In the genomic region with DNA sequence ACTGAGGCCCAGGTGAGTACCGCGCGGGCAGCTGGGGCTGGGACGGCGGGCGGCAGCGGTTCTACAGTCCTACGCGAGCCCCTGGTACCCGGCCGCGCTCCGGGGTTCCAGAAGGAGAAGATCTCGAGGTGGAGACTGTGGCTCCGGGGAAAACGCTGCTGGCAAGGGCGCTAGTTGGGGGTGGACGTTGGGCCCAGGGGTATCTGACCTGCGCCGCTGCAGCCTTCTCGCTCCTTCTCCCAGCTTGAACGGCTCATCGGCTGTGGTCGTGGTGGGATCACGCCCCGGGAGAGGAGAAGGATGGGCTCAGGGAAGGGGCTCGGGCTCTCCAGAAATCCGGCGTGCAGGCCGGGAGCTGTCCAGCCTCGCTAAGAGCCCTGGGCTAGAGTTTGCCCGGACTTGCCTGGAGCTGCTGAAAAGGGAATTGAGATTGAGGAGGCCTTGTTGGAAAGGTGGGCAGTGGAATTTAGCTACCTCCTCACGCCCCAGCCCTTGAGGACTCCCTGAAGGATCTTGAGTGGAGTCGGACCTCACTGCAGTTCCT, we compare ENCODE assay signal across 8 cellular contexts. TPM values are rescaled to one million over a fixed set of nuclear protein-coding genes. Genes with fewer than 3 reads are reported as not detected.
DNase-seq lines count a peak whose midpoint lies in the region; ATAC-seq and TF ChIP-seq lines count a peak whose summit lies in the region.

No MANE protein-coding gene starts in this region.

- H3K4me3 Mint-ChIP-seq in stimulated activated naive CD8-positive, alpha-beta T cell treated with anti-CD3 and anti-CD28 coated beads, Interleukin-15, Interleukin-2, amounts not matched to agents 100 ng/mL and 50 ng/mL, for 24 hours: peak overlapping the region; percentile 66
- peak overlapping the region; percentile 88 for H3K4me3 Mint-ChIP-seq in memory B cell

- no peaks in the 10 kb centered on the region for H3K9me3 ChIP-seq in mammary epithelial cell (replicated peaks; ENCODE audit: insufficient read depth, low read length)

- H3K4me2 ChIP-seq in mammary epithelial cell (ENCODE audit: insufficient read depth, low read depth, low read length): peak overlapping the region; percentile 98

- CTCF ChIA-PET in mammary epithelial cell (lab: Charles Lee; ENCODE audit: low non-redundant PET): no interaction called here

- peak overlapping the region; percentile 70 to 87 (median 78) for H3K4me3 ChIP-seq in mammary epithelial cell (replicated peaks in 1 of 3; ENCODE audit: insufficient read depth in 1 of 3, low read depth in 2 of 3, low read length in 3 of 3)

- no peak for TF ChIP-seq CTCF in mammary epithelial cell (conservative IDR thresholded peaks at IDR 0.05 in 1 of 2, IDR thresholded peaks at IDR 0.05 in 1 of 2; ENCODE audit: extremely low read depth in 1 of 2, insufficient read depth in 1 of 2, low read depth in 1 of 2, low read length in 2 of 2)

- no peak for ATAC-seq in stimulated activated naive CD8-positive, alpha-beta T cell treated with anti-CD3 and anti-CD28 coated beads, Interleukin-15, Interleukin-2, amounts not matched to agents 100 U/mL and 50 U/mL, for 24 hours
- ATAC-seq in memory B cell (ENCODE audit: low read depth): no peak
- ATAC-seq in HG03378 (IDR thresholded peaks at IDR 0.05; ENCODE audit: unreplicated experiment): no peak
- ATAC-seq in HG02571 (IDR thresholded peaks at IDR 0.05; ENCODE audit: unreplicated experiment): no peak

- no TSS peak for BruUV-seq in mammary epithelial cell (replicated peaks; lab: Mats Ljungman, UMichigan)

- H3K36me3 Mint-ChIP-seq in stimulated activated naive CD8-positive, alpha-beta T cell treated with anti-CD3 and anti-CD28 coated beads, Interleukin-15, Interleukin-2, amounts not matched to agents 100 ng/mL and 50 ng/mL, for 24 hours (ENCODE audit: low read depth): no peaks in the 10 kb centered on the region
- H3K36me3 Mint-ChIP-seq in memory B cell: no peaks in the 10 kb centered on the region

- no peak for DNase-seq in stimulated activated naive CD8-positive, alpha-beta T cell treated with anti-CD3 and anti-CD28 coated beads, Interleukin-15, Interleukin-2, amounts not matched to agents 100 U/mL and 50 U/mL, for 24 hours
- peak; percentile 66 for DNase-seq in mammary epithelial cell
- DNase-seq in memory B cell (ENCODE audit: low spot score in 2 of 2): no peak
- DNase-seq in NCI-H345 treated with DMSO at 0.1 percent for 48 hours (lab: John Stamatoyannopoulos, UW; ENCODE audit: unreplicated experiment): no peak
- DNase-seq in stimulated activated CD4-positive, alpha-beta T cell treated with anti-CD3 and anti-CD28 coated beads, Interleukin-4, amount 100 ng/mL, for 24 hours: no peak

- no peaks in the 10 kb centered on the region for H4K20me1 ChIP-seq in mammary epithelial cell (ENCODE audit: insufficient read depth, low read length)

- intact Hi-C loops in mammary epithelial cell (cut with micrococcal nuclease): loop anchor here (1.0 to 5.0 kb wide), 6 partner anchors 17 to 540 kb away; no protein-coding TSS in a partner anchor

- H3K4me1 ChIP-seq in mammary epithelial cell (ENCODE audit: insufficient read depth, low read length): peaks cover 20% of the 10 kb centered on the region

- H3K36me3 ChIP-seq in mammary epithelial cell (ENCODE audit: insufficient read depth, low read length): no peaks in the 10 kb centered on the region

- peak overlapping the region; percentile 94 for H2AFZ ChIP-seq in mammary epithelial cell (ENCODE audit: low read depth, low read length)

- dilution Hi-C loops in mammary epithelial cell (cut with HindIII; ENCODE audit: low sequenced_read_pairs): no loop called here

- H3K27ac Mint-ChIP-seq in stimulated activated naive CD8-positive, alpha-beta T cell treated with anti-CD3 and anti-CD28 coated beads, Interleukin-15, Interleukin-2, amounts not matched to agents 100 ng/mL and 50 ng/mL, for 24 hours: no peak overlapping the region
- no peak overlapping the region for H3K27ac Mint-ChIP-seq in memory B cell

- 25% methylated on average over 8 of the region's 34 CpGs for WGBS in mammary epithelial cell (ENCODE audit: low coverage, missing lambda C conversion rate)

- peaks cover 11% of the 10 kb centered on the region for H3K27me3 ChIP-seq in mammary epithelial cell (ENCODE audit: insufficient read depth, low read length)

- H3K27ac ChIP-seq in mammary epithelial cell (ENCODE audit: insufficient read depth, low read depth, low read length): no peak overlapping the region

- H3K27me3 Mint-ChIP-seq in stimulated activated naive CD8-positive, alpha-beta T cell treated with anti-CD3 and anti-CD28 coated beads, Interleukin-15, Interleukin-2, amounts not matched to agents 100 ng/mL and 50 ng/mL, for 24 hours: peaks cover 48% of the 10 kb centered on the region
- peaks cover 10% of the 10 kb centered on the region for H3K27me3 Mint-ChIP-seq in memory B cell

- peaks cover 19% of the 10 kb centered on the region for H3K79me2 ChIP-seq in mammary epithelial cell (ENCODE audit: insufficient read depth, low read length)

- in situ Hi-C loops in mammary epithelial cell (cut with MboI; ENCODE audit: low sequenced_read_pairs in 2 of 2): loop anchor here in 1 of 2 donors (25.0 kb wide), 1 partner anchor 540 kb away; no protein-coding TSS in a partner anchor

- H3K9ac ChIP-seq in mammary epithelial cell (ENCODE audit: insufficient read depth, low read length): no peak overlapping the region

- peaks cover 18% of the 10 kb centered on the region for H3K4me1 Mint-ChIP-seq in stimulated activated naive CD8-positive, alpha-beta T cell treated with anti-CD3 and anti-CD28 coated beads, Interleukin-15, Interleukin-2, amounts not matched to agents 100 ng/mL and 50 ng/mL, for 24 hours (ENCODE audit: low read depth)
- peaks cover 16% of the 10 kb centered on the region for H3K4me1 Mint-ChIP-seq in memory B cell

- H3K9me3 Mint-ChIP-seq in stimulated activated naive CD8-positive, alpha-beta T cell treated with anti-CD3 and anti-CD28 coated beads, Interleukin-15, Interleukin-2, amounts not matched to agents 100 ng/mL and 50 ng/mL, for 24 hours: no peaks in the 10 kb centered on the region
- H3K9me3 Mint-ChIP-seq in memory B cell: no peaks in the 10 kb centered on the region

RNA-seq across cellular contexts. Expression of a gene that starts 1.1 kb away (rescaled TPM):
- total RNA-seq in mammary epithelial cell: under 1 TPM; 0.17 to 0.59 TPM
- polyA plus RNA-seq in mammary epithelial cell: 0.05 TPM
- polyA minus RNA-seq in mammary epithelial cell: not detected

RNA-seq across cellular contexts. Expression of a gene that starts 35.1 kb away (rescaled TPM):
- 10 to 100 TPM; 34.0 to 42.1 TPM for total RNA-seq in mammary epithelial cell
- polyA plus RNA-seq in mammary epithelial cell: 27.0 TPM
- polyA minus RNA-seq in mammary epithelial cell: 11.9 TPM

RNA-seq across cellular contexts. Expression of a gene that starts 42.4 kb away (rescaled TPM):
- 10 to 100 TPM; 21.5 to 29.0 TPM for total RNA-seq in mammary epithelial cell
- 15.6 TPM for polyA plus RNA-seq in mammary epithelial cell
- 77.3 TPM for polyA minus RNA-seq in mammary epithelial cell

RNA-seq across cellular contexts. Expression of a gene that starts 57.9 kb away (rescaled TPM):
- total RNA-seq in mammary epithelial cell: 10 to 100 TPM; 55.7 to 73.8 TPM
- 45.0 TPM for polyA plus RNA-seq in mammary epithelial cell
- 304 TPM for polyA minus RNA-seq in mammary epithelial cell
